In the genomic region with DNA sequence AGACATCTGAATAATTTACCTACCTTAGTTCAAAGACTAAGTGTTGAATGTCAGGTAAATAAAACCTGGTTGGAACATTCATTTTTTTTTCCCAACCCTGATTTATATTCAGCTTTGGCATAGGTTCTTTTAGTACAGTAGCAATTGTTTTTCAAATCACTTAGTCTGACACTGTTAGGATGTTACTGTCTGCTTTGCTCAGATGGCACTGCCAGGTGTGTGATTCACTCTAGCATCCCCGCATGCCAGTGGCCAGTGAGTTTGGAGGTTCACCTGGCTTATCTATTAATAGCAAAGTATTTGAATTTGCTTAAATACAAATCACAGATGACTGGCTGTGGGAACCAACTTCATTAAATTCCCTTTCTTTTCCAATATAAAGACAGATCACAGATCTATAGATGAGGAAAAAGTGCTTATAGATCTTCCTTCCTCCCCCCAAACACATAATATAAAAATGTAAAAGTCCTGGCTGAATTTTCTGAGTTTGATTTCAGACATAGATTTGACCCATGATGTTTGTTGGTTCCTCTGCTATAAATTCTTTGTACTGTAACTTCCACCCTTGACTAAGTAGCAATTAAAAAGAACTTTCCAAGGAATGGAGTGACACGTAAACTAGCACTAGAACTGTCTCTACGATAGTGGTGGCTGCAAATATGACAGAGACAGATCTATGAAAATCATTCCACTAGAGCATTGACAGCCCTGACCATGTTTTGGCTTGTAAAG, we compare ENCODE assay signal across 13 cellular contexts. TPM values are rescaled to one million over a fixed set of nuclear protein-coding genes. Genes with fewer than 3 reads are reported as not detected.
A peak's percentile ranks its signal among the peaks of the same experiment; 100 is the strongest.
DNase-seq lines count a peak whose midpoint lies in the region; ATAC-seq, FAIRE-seq and TF ChIP-seq lines count a peak whose summit lies in the region.
"Had no signal": no experiment of that assay in that cellular context is flagged by ENCODE, and none has a peak within 500 bp of the region (broad histone marks: within the 10 kb centered on the region; RNA-seq: fewer than 3 reads in every experiment).

No MANE protein-coding gene starts in this region.

- H3K9ac ChIP-seq in HepG2 (ENCODE audit: insufficient read depth, low read depth, low read length): no peak overlapping the region

- WGBS in HepG2 (ENCODE audit: low lambda C conversion rate): 93% methylated on average over 3 of the region's 3 CpGs
- 62% methylated on average over 3 of the region's 3 CpGs for WGBS in right lobe of liver (ENCODE audit: insufficient coverage, low coverage, low lambda C conversion rate, missing lambda C conversion rate)
- 92% methylated on average over 2 of the region's 3 CpGs; no CpG with 5 or more reads in 1 of the 2 experiments for WGBS in mesodermal cell (ENCODE audit: insufficient coverage in 2 of 2), 2 experiments

- H3K9me3 ChIP-seq in HepG2 (ENCODE audit: low read length) (no peaks in the 10 kb centered on the region), right lobe of liver (no peaks in the 10 kb centered on the region), mesodermal cell (ENCODE audit: control insufficient read depth, low read length) (no peaks in the 10 kb centered on the region), upper lobe of right lung (no peaks in the 10 kb centered on the region)

- POLR2A ChIA-PET in HepG2 (lab: Yijun Ruan, JAX): interaction anchor here (1.5 kb wide), 1 partner anchor 311 kb away, joined by 4 read pairs; no protein-coding TSS in a partner anchor

- TF ChIP-seq RAD21 in HepG2 (CRISPR knock-in tag; IDR thresholded peaks at IDR 0.05): no peak

- TF ChIP-seq POLR2A in HepG2 (IDR thresholded peaks at IDR 0.05; ENCODE audit: insufficient read depth in 1 of 2, low read depth in 2 of 2, low read length in 2 of 2) (peak in 1 of 2 experiments; percentile 15; a peak in 1 of 4 replicates), right lobe of liver (IDR thresholded peaks at IDR 0.05) (no peak)

- peaks cover 13% of the 10 kb centered on the region; the same call in 1 of the 2 replicates for H4K20me1 ChIP-seq in HepG2 (ENCODE audit: insufficient read depth, low read length)

- H3K4me1 ChIP-seq in HepG2 (ENCODE audit: insufficient read depth, low read length) (peaks cover 57% of the 10 kb centered on the region), right lobe of liver (peaks cover 0 to 37% (median 16%) of the 10 kb centered on the region in 4 donors), mesodermal cell (ENCODE audit: control insufficient read depth, insufficient read depth, low read length, poor library complexity, severe bottlenecking) (peaks cover 35% of the 10 kb centered on the region), upper lobe of right lung (peaks cover 3% of the 10 kb centered on the region)

- H3K27ac ChIP-seq in HepG2 (ENCODE audit: extremely low read length, insufficient read depth, low read length): no peak overlapping the region
- H3K27ac ChIP-seq in right lobe of liver: no peak overlapping the region
- no peak overlapping the region for H3K27ac ChIP-seq in mesodermal cell (ENCODE audit: low read depth, low read length, severe bottlenecking)
- H3K27ac ChIP-seq in upper lobe of right lung: no peak overlapping the region

- TF ChIP-seq EP300 in HepG2 (IDR thresholded peaks at IDR 0.05; ENCODE audit: low read depth in 2 of 2, low read length in 2 of 2) (no peak), HepG2 (CRISPR knock-in tag; IDR thresholded peaks at IDR 0.05; ENCODE audit: borderline replicate concordance) (no peak)

- H3K4me3 ChIP-seq in HepG2 (replicated peaks in 1 of 3; ENCODE audit: insufficient read depth in 1 of 3, low read depth in 2 of 3, low read length in 3 of 3) (no peak overlapping the region), right lobe of liver (no peak overlapping the region), epithelial cell of esophagus (ENCODE audit: low read length) (no peak overlapping the region), mesodermal cell (ENCODE audit: extremely low read depth, insufficient read depth, low read length, poor library complexity, severe bottlenecking) (peak overlapping the region; percentile 65), upper lobe of right lung (peak overlapping the region; percentile 60)

- intact Hi-C loops in HepG2 (cut with micrococcal nuclease; ENCODE audit: unreplicated experiment) (loop anchor here (5.0 kb wide), 1 partner anchor 172 kb away; no protein-coding TSS in a partner anchor), right lobe of liver (cut with DNase I) (no loop called here), upper lobe of right lung (cut with DNase I) (loop anchor here (5.0 to 10.0 kb wide), 2 partner anchors 413 to 770 kb away; no protein-coding TSS in a partner anchor)

- peaks cover 26 to 69% of the 10 kb centered on the region in 2 experiments for H3K36me3 ChIP-seq in HepG2 (replicated peaks in 1 of 2; ENCODE audit: control insufficient read depth in 1 of 2, insufficient read depth in 2 of 2, low read length in 2 of 2)
- peaks cover 0 to 43% (median 17%) of the 10 kb centered on the region in 4 donors for H3K36me3 ChIP-seq in right lobe of liver
- peaks cover 82% of the 10 kb centered on the region for H3K36me3 ChIP-seq in mesodermal cell (ENCODE audit: control insufficient read depth, insufficient read depth, low read length)
- H3K36me3 ChIP-seq in upper lobe of right lung: peaks cover 76% of the 10 kb centered on the region

- H2AFZ ChIP-seq in HepG2 (ENCODE audit: low read length): no peak overlapping the region

- TF ChIP-seq CTCF in HepG2 (CRISPR knock-in tag; IDR thresholded peaks at IDR 0.05) (no peak), right lobe of liver (IDR thresholded peaks at IDR 0.05) (no peak), epithelial cell of esophagus (IDR thresholded peaks at IDR 0.05; ENCODE audit: insufficient read depth, low read depth, low read length, missing control alignments) (no peak), upper lobe of right lung (IDR thresholded peaks at IDR 0.05) (no peak)

- ATAC-seq in HepG2: no peak
- ATAC-seq in right lobe of liver: no peak
- ATAC-seq in upper lobe of right lung: no peak
- no peak for ATAC-seq in GM19324 (IDR thresholded peaks at IDR 0.05; ENCODE audit: low FRiP score, unreplicated experiment)
- ATAC-seq: activated naive CD8-positive, alpha-beta T cell treated with anti-CD3 and anti-CD28 coated beads, Interleukin-2, amount 50 U/mL, for 24 hours had no signal

- in situ Hi-C loops in HepG2 (cut with HindIII; ENCODE audit: extremely low pct_ligation_motif_present, low pct_unique_long_range_greater_than_20kb): loop anchor here (5.0 to 10.0 kb wide), 5 partner anchors 150 to 770 kb away; no protein-coding TSS in a partner anchor

- H3K27me3 ChIP-seq in HepG2 (ENCODE audit: control insufficient read depth in 1 of 2, insufficient read depth in 2 of 2, low read length in 2 of 2): no peaks in the 10 kb centered on the region; a peak in 1 of 5 replicates
- no peaks in the 10 kb centered on the region for H3K27me3 ChIP-seq in right lobe of liver
- H3K27me3 ChIP-seq in upper lobe of right lung: no peaks in the 10 kb centered on the region

- H3K79me2 ChIP-seq in HepG2 (ENCODE audit: insufficient read depth, low read length): peaks cover 22% of the 10 kb centered on the region

- BruUV-seq in HepG2 (replicated peaks; lab: Mats Ljungman, UMichigan): no TSS peak

- DNase-seq in HepG2 (ENCODE audit: low spot score) (no peak), right lobe of liver (no peak), epithelial cell of esophagus (ENCODE audit: low read depth) (peak; percentile 21), upper lobe of right lung (no peak), ecto neural progenitor cell (ENCODE audit: low spot score) (no peak), DMS153 treated with DMSO at 0.1 percent for 48 hours (lab: John Stamatoyannopoulos, UW; ENCODE audit: unreplicated experiment) (no peak)
- DNase-seq: activated naive CD8-positive, alpha-beta T cell treated with anti-CD3 and anti-CD28 coated beads, Interleukin-2, amount 50 U/mL, for 24 hours; DMS153; H9; SHP77 treated with DMSO at 0.1 percent for 48 hours had no signal

- no peak for FAIRE-seq in HepG2 (lab: Jason Lieb, UNC)
- FAIRE-seq: A204.1 had no signal

- CTCF ChIA-PET in HepG2 (lab: Yijun Ruan, JAX; ENCODE audit: low intra/inter-chr PET ratio, low total read pairs): no interaction called here

- no peak overlapping the region for H3K4me2 ChIP-seq in HepG2 (ENCODE audit: low read depth, low read length)

TF ChIP-seq in HepG2, 621 proteins besides CTCF, POLR2A, EP300 and RAD21:
- TF ChIP-seq RBFOX2 (IDR thresholded peaks at IDR 0.05; ENCODE audit: low read depth, low read length) (peak; percentile 48; the same call in 1 of the 2 replicates), ZNF550 (CRISPR knock-in tag; IDR thresholded peaks at IDR 0.05; ENCODE audit: borderline replicate concordance) (no peak)
TF ChIP-seq in HepG2: peak in this region for 1.

RNA-seq across cellular contexts. Expression of a gene that starts 3.9 kb away (rescaled TPM):
- total RNA-seq in HepG2 (2016; rRNA removed; fragmentation: Illumina TruSeq; extraction: Trizol): 35.6 and 67.1 TPM in 2 replicates
- 10.4 and 13.6 TPM in 2 replicates for total RNA-seq in HepG2 (2016; cell fraction: cytosol; rRNA removed; fragmentation: Illumina TruSeq; extraction: Trizol; ENCODE audit: low read depth)
- total RNA-seq in HepG2 (2016; cell fraction: insoluble cytoplasmic fraction; rRNA removed; fragmentation: Illumina TruSeq; extraction: Trizol): 31.2 and 67.2 TPM in 2 replicates
- 12.7 and 15.5 TPM in 2 replicates for total RNA-seq in HepG2 (2016; cell fraction: membrane; rRNA removed; fragmentation: Illumina TruSeq; extraction: Trizol)
- total RNA-seq in HepG2 (2016; cell fraction: nucleus; rRNA removed; fragmentation: Illumina TruSeq; extraction: Trizol): 154 and 191 TPM in 2 replicates
- 54.7 and 64.6 TPM in 2 replicates for polyA plus RNA-seq in HepG2 (2011; rRNA removed)
- polyA plus RNA-seq in HepG2 (2011; cell fraction: cytosol; rRNA removed): 18.4 and 18.6 TPM in 2 replicates
- polyA plus RNA-seq in HepG2 (2011; cell fraction: nucleus; rRNA removed): 258 and 353 TPM in 2 replicates
- 14.5 and 32.8 TPM in 2 replicates for polyA plus RNA-seq in HepG2 (2012)
- polyA plus RNA-seq in HepG2 (2016; cell fraction: cytosol; fragmentation: Illumina TruSeq; extraction: Trizol; ENCODE audit: low read depth): 1.0 and 1.3 TPM in 2 replicates
- polyA plus RNA-seq in HepG2 (2016; cell fraction: insoluble cytoplasmic fraction; fragmentation: Illumina TruSeq; extraction: Trizol; ENCODE audit: low read depth): 13.5 and 17.7 TPM in 2 replicates
- 1.9 and 2.6 TPM in 2 replicates for polyA plus RNA-seq in HepG2 (2016; cell fraction: membrane; fragmentation: Illumina TruSeq; extraction: Trizol; ENCODE audit: low read depth)
- polyA plus RNA-seq in HepG2 (2016; cell fraction: nucleus; fragmentation: Illumina TruSeq; extraction: Trizol; ENCODE audit: insufficient read depth, low read depth): 147 and 163 TPM in 2 replicates
- polyA minus RNA-seq in HepG2 (2011; rRNA and poly(A)+ RNA removed; ENCODE audit: low replicate concordance): 15.2 and 310 TPM in 2 replicates
- polyA minus RNA-seq in HepG2 (2011; cell fraction: cytosol; rRNA and poly(A)+ RNA removed): 142 and 165 TPM in 2 replicates
- 395 and 466 TPM in 2 replicates for polyA minus RNA-seq in HepG2 (2011; cell fraction: nucleus; rRNA and poly(A)+ RNA removed)
- 100 to 1,000 TPM in 1 of 6 experiments, 10 to 100 TPM in 5; 10.7 to 253 (median 64.6) TPM for total RNA-seq in right lobe of liver
- 81.2 TPM for polyA plus RNA-seq in mesodermal cell (2013, experiment 1 of 2)
- polyA plus RNA-seq in mesodermal cell (2013, experiment 2 of 2): 74.4 TPM
- total RNA-seq in upper lobe of right lung: 377 TPM

Comparison
In these comparisons a context has a peak if more than half of its experiments do, and no peak if none do; other contexts are left out.
1. intact Hi-C loops: an anchor here in HepG2 (5.0 kb wide) and upper lobe of right lung (5.0 to 10.0 kb wide); none called in right lobe of liver.
2. H3K4me3 ChIP-seq: peak in mesodermal cell (single experiment) and upper lobe of right lung (single experiment); none in HepG2 (0 of 3), right lobe of liver (0 of 3) and epithelial cell of esophagus (single experiment).